Comparison of ENCODE assay signal across 8 cellular contexts in the genomic region with DNA sequence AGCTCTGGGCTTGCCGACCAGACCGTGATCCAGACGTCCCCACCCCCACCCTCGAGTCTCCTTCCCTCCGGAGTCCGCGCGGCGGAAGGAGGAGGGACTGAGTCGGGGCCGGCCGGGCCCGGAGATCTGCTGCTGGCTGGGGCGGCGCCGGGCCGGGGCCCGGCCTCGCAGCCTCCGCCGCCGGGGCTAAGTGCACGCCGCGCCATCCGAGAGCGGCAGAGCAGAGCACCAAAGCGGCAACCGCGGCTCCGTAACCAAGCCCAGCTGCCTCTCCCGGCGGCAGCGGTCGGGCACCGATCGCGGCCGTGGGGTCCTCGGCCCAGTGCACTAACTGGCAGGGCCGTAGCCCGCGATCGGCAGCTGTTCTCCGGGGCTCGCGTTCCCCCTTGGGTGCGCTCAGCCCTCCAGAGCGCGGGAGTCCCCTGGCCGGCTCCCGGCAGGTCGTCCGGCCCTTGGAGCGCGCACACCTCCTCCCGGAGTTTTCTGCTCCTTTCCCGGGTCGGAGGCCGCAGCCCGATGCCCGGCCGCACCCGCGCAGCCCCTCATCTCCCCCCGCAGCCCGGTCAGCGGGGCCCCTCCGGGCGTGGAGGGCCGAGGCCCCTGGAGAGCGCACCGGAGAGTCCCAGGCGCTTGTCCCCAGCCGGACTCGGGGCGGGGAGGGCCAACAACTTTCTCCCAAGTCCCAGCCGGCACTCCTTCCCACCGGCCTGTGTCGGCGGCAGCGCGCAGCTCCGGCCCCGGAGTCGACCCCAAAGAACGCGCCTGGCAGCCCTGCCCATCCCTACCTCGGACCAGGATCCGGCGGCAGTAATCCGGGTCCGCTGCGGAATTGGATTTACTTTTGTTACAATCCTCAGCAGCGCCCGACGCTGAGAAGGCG. TPM values are rescaled to one million over a fixed set of nuclear protein-coding genes. Genes with fewer than 3 reads are reported as not detected.
DNase-seq lines count a peak whose midpoint lies in the region; ATAC-seq, FAIRE-seq and TF ChIP-seq lines count a peak whose summit lies in the region.

No MANE protein-coding gene starts in this region.

- TF ChIP-seq POLR2A in gastrocnemius medialis (IDR thresholded peaks at IDR 0.05): no peak

- H3K27ac ChIP-seq in gastrocnemius medialis: no peak overlapping the region
- H3K27ac ChIP-seq in naive thymus-derived CD4-positive, alpha-beta T cell (ENCODE audit: low read depth, low read length): no peak overlapping the region

- peaks cover 89 to 96% (median 89%) of the 10 kb centered on the region in 3 donors for H3K27me3 ChIP-seq in gastrocnemius medialis
- H3K27me3 ChIP-seq in naive thymus-derived CD4-positive, alpha-beta T cell (ENCODE audit: control insufficient read depth in 2 of 2, insufficient read depth in 2 of 2, low read length in 2 of 2): peaks cover 0 to 26% of the 10 kb centered on the region in 2 donors

- peaks cover 3 to 35% (median 29%) of the 10 kb centered on the region in 7 donors for H3K4me1 Mint-ChIP-seq in naive thymus-derived CD4-positive, alpha-beta T cell

- peaks cover 66 to 79% (median 71%) of the 10 kb centered on the region in 5 donors for H3K27me3 Mint-ChIP-seq in naive thymus-derived CD4-positive, alpha-beta T cell

- POLR2A ChIA-PET in naive thymus-derived CD4-positive, alpha-beta T cell (lab: Charles Lee): no interaction called here

- H3K27ac Mint-ChIP-seq in naive thymus-derived CD4-positive, alpha-beta T cell: peak overlapping the region in 1 of 9 donors; percentile 69

- intact Hi-C loops in left ventricle myocardium superior (cut with micrococcal nuclease): no loop called here
- intact Hi-C loops in gastrocnemius medialis (cut with DNase I; ENCODE audit: low total_unique reads): no loop called here
- intact Hi-C loops in naive thymus-derived CD4-positive, alpha-beta T cell (cut with micrococcal nuclease): no loop called here

- peak overlapping the region in 3 of 10 donors; percentile 6 to 62 (median 43) for H3K4me3 Mint-ChIP-seq in naive thymus-derived CD4-positive, alpha-beta T cell

- TF ChIP-seq CTCF in gastrocnemius medialis (IDR thresholded peaks at IDR 0.05 in 4 of 5, conservative IDR thresholded peaks at IDR 0.05 in 1 of 5): no peak

- in situ Hi-C loops in gastrocnemius medialis (cut with MboI; ENCODE audit: low sequenced_read_pairs in 4 of 4): no loop called here

- peaks cover 0 to 9% (median 4%) of the 10 kb centered on the region in 11 donors for H3K9me3 Mint-ChIP-seq in naive thymus-derived CD4-positive, alpha-beta T cell

- no peaks in the 10 kb centered on the region for H3K9me3 ChIP-seq in gastrocnemius medialis
- H3K9me3 ChIP-seq in naive thymus-derived CD4-positive, alpha-beta T cell (ENCODE audit: control insufficient read depth in 2 of 3, low read length in 3 of 3): no peaks in the 10 kb centered on the region

- peak overlapping the region; percentile 35 to 49 (median 39) for H3K4me3 ChIP-seq in gastrocnemius medialis
- H3K4me3 ChIP-seq in naive thymus-derived CD4-positive, alpha-beta T cell (ENCODE audit: low read length): no peak overlapping the region

- CTCF ChIA-PET in naive thymus-derived CD4-positive, alpha-beta T cell (lab: Charles Lee): no interaction called here

- H3K4me1 ChIP-seq in gastrocnemius medialis: peaks cover 0 to 7% of the 10 kb centered on the region in 2 donors
- H3K4me1 ChIP-seq in naive thymus-derived CD4-positive, alpha-beta T cell (ENCODE audit: control insufficient read depth in 2 of 2, insufficient read depth in 2 of 2, low read length in 2 of 2): peaks cover 0 to 5% of the 10 kb centered on the region in 2 donors

- ATAC-seq in SK-N-SH treated with all-trans-retinoic acid at 6 μM for 48 hours (peak; percentile 62), left ventricle myocardium superior (peak; percentile 56), gastrocnemius medialis (no peak), GM19328 (IDR thresholded peaks at IDR 0.05; ENCODE audit: unreplicated experiment) (no peak)
- ATAC-seq in naive thymus-derived CD4-positive, alpha-beta T cell: no peak

- peak; percentile 28 for DNase-seq in GM19239 (ENCODE audit: insufficient read length, low spot score)
- no peak for DNase-seq in left ventricle myocardium superior
- DNase-seq in gastrocnemius medialis: no peak
- DNase-seq in stimulated activated CD4-positive, alpha-beta T cell treated with anti-CD3 and anti-CD28 coated beads, Interleukin-12 subunit alpha, Interleukin-12 subunit beta, amount 100 ng/mL, for 4 hours: no peak
- DNase-seq in naive thymus-derived CD4-positive, alpha-beta T cell: no peak
- no peak for DNase-seq in NCI-H345 treated with DMSO at 0.1 percent for 48 hours (lab: John Stamatoyannopoulos, UW; ENCODE audit: unreplicated experiment)

- H3K36me3 ChIP-seq in gastrocnemius medialis: no peaks in the 10 kb centered on the region
- no peaks in the 10 kb centered on the region for H3K36me3 ChIP-seq in naive thymus-derived CD4-positive, alpha-beta T cell (ENCODE audit: control insufficient read depth in 2 of 3, insufficient read depth in 3 of 3, low read length in 3 of 3)

- peaks cover 0 to 2% (median 0%) of the 10 kb centered on the region in 5 donors for H3K36me3 Mint-ChIP-seq in naive thymus-derived CD4-positive, alpha-beta T cell

- FAIRE-seq in GM19239 (lab: Jason Lieb, UNC): no peak

TF ChIP-seq in SK-N-SH treated with all-trans-retinoic acid at 6 μM for 48 hours, 23 proteins besides CTCF, POLR2A, EP300 and RAD21:
- TF ChIP-seq CSDC2 (CRISPR knock-in tag; IDR thresholded peaks at IDR 0.05) (no peak), ZNF70 (CRISPR knock-in tag; IDR thresholded peaks at IDR 0.05) (no peak)
- TF ChIP-seq, protein P1, sequence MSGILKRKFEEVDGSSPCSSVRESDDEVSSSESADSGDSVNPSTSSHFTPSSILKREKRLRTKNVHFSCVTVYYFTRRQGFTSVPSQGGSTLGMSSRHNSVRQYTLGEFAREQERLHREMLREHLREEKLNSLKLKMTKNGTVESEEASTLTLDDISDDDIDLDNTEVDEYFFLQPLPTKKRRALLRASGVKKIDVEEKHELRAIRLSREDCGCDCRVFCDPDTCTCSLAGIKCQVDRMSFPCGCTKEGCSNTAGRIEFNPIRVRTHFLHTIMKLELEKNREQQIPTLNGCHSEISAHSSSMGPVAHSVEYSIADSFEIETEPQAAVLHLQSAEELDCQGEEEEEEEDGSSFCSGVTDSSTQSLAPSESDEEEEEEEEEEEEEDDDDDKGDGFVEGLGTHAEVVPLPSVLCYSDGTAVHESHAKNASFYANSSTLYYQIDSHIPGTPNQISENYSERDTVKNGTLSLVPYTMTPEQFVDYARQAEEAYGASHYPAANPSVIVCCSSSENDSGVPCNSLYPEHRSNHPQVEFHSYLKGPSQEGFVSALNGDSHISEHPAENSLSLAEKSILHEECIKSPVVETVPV (CRISPR knock-in tag; IDR thresholded peaks at IDR 0.05): no peak
TF ChIP-seq in SK-N-SH treated with all-trans-retinoic acid at 6 μM for 48 hours: peak in this region for 0.

RNA-seq across cellular contexts. Expression of a gene that starts 0.8 kb away (rescaled TPM):
- total RNA-seq in left ventricle myocardium superior (not detected), gastrocnemius medialis (not detected)
- total RNA-seq in naive thymus-derived CD4-positive, alpha-beta T cell: not detected
- polyA plus RNA-seq in naive thymus-derived CD4-positive, alpha-beta T cell: not detected

Comparison
In these comparisons a context has a peak if more than half of its experiments do, and no peak if none do; other contexts are left out.
1. ATAC-seq: peak in SK-N-SH treated with all-trans-retinoic acid at 6 μM for 48 hours (single experiment) and left ventricle myocardium superior (single experiment); none in gastrocnemius medialis (0 of 2), GM19328 (single experiment) and naive thymus-derived CD4-positive, alpha-beta T cell (single experiment).